9 cellular contexts compared by ENCODE assay signal in genomic region chr2:54999182-54999581, GRCh38. TPM values are rescaled to one million over a fixed set of nuclear protein-coding genes. Genes with fewer than 3 reads are reported as not detected.
A peak's percentile ranks its signal among the peaks of the same experiment; 100 is the strongest.
DNase-seq lines count a peak whose midpoint lies in the region; ATAC-seq, FAIRE-seq and TF ChIP-seq lines count a peak whose summit lies in the region.
"Had no signal": no experiment of that assay in that cellular context is flagged by ENCODE, and none has a peak within 500 bp of the region (broad histone marks: within the 10 kb centered on the region; RNA-seq: fewer than 3 reads in every experiment).

No MANE protein-coding gene starts in this region.

- no peak overlapping the region for H2BK5ac ChIP-seq in trophoblast cell (ENCODE audit: low read depth, low read length, poor library complexity)

- FAIRE-seq in GM12878 (lab: Jason Lieb, UNC), result no peak

- H2AK5ac ChIP-seq in trophoblast cell (ENCODE audit: low read length), result no peak overlapping the region

- TF ChIP-seq CTCF in GM10266 (IDR thresholded peaks at IDR 0.05; ENCODE audit: control insufficient read depth, insufficient read depth, low read depth, missing control alignments) (no peak), GM12878 (IDR thresholded peaks at IDR 0.05 in 2 of 3, conservative IDR thresholded peaks at IDR 0.05 in 1 of 3; ENCODE audit: control insufficient read depth in 2 of 3, extremely low read depth in 1 of 3, insufficient read depth in 1 of 3, low read depth in 3 of 3, low read length in 3 of 3) (no peak)

- no peak overlapping the region for H4K91ac ChIP-seq in trophoblast cell (ENCODE audit: low read depth, low read length)

- H2BK12ac ChIP-seq in trophoblast cell (ENCODE audit: low read length), result no peak overlapping the region

- H3K23ac ChIP-seq in trophoblast cell (ENCODE audit: low read length), result no peak overlapping the region

- H3K4me2 ChIP-seq in GM12878 (ENCODE audit: control insufficient read depth, insufficient read depth) (peak overlapping the region; percentile 71), trophoblast cell (ENCODE audit: low read length) (no peak overlapping the region)

- H3K36me3 ChIP-seq in GM12878 (ENCODE audit: control insufficient read depth in 2 of 2, insufficient read depth in 2 of 2, low read length in 1 of 2) (no peaks in the 10 kb centered on the region), trophoblast cell (ENCODE audit: control insufficient read depth in 1 of 2, insufficient read depth in 2 of 2, low read length in 2 of 2) (peaks cover 0 to 1% of the 10 kb centered on the region in 2 experiments)

- H3K79me2 ChIP-seq in GM12878 (ENCODE audit: control insufficient read depth, insufficient read depth, low read length) (peaks cover 78% of the 10 kb centered on the region), trophoblast cell (ENCODE audit: control insufficient read depth, insufficient read depth, low read length, poor library complexity) (peaks cover 3% of the 10 kb centered on the region)

- TF ChIP-seq EP300 in GM12878 (IDR thresholded peaks at IDR 0.05; ENCODE audit: borderline replicate concordance in 1 of 2, control insufficient read depth in 1 of 2, low read depth in 2 of 2, low read length in 2 of 2), result 0 out of 4 replicates have a peak, but pooled peaks of 1 of the 2 experiments have one; percentile 10

- H3K27me3 ChIP-seq in GM12878 (replicated peaks in 1 of 2; ENCODE audit: control insufficient read depth in 2 of 2, insufficient read depth in 2 of 2, low read length in 1 of 2) (no peaks in the 10 kb centered on the region), trophoblast cell (ENCODE audit: insufficient read depth, low read length) (no peaks in the 10 kb centered on the region)

- H2AFZ ChIP-seq in GM12878 (ENCODE audit: control insufficient read depth, low read depth, low read length) (no peak overlapping the region), trophoblast cell (ENCODE audit: insufficient read depth, low read length, poor library complexity) (no peak overlapping the region)

- H4K12ac ChIP-seq in trophoblast cell (ENCODE audit: low read depth, low read length), result no peak overlapping the region

- H3K4me1 ChIP-seq in GM12878 (ENCODE audit: control insufficient read depth, insufficient read depth, low read length) (peaks cover 18% of the 10 kb centered on the region; the same call in 1 of the 2 replicates), trophoblast cell (ENCODE audit: control insufficient read depth in 1 of 2, insufficient read depth in 2 of 2, low read length in 2 of 2) (peaks cover 0 to 2% of the 10 kb centered on the region in 2 experiments)

- intact Hi-C loops in GM12878 (cut with micrococcal nuclease; ENCODE audit: unreplicated experiment), result no loop called here

- no peak overlapping the region for H2BK120ac ChIP-seq in trophoblast cell (ENCODE audit: insufficient read depth, low read length, poor library complexity)

- H4K8ac ChIP-seq in trophoblast cell (ENCODE audit: low read depth, low read length), result no peak overlapping the region

- DNase-seq in GM10266 (ENCODE audit: extremely low spot score) (peak; percentile 17), NAMALWA (ENCODE audit: low spot score) (peak; percentile 65), GM12878 (ENCODE audit: low read depth, low spot score) (no peak), trophoblast cell (peak; percentile 33 to 69)
- DNase-seq in stimulated activated naive CD8-positive, alpha-beta T cell treated with anti-CD3 and anti-CD28 coated beads, Interleukin-15, Interleukin-2, amounts not matched to agents 100 U/mL and 50 U/mL, for 24 hours, result no peak
- DNase-seq in activated effector memory CD4-positive, alpha-beta T cell treated with anti-CD3 and anti-CD28 coated beads, Interleukin-2, amount 50 U/mL, for 16 hours, result no peak
- DNase-seq: effector CD8-positive, alpha-beta T cell had no signal

- no peak overlapping the region for H3K14ac ChIP-seq in trophoblast cell (ENCODE audit: low read length)

- H3K79me1 ChIP-seq in trophoblast cell (ENCODE audit: low read length), result no peaks in the 10 kb centered on the region

- RAD21 ChIA-PET in GM12878 (lab: Charles Lee; ENCODE audit: unreplicated experiment), result interaction anchor here (1.1 to 1.8 kb wide), 10 partner anchors 11 to 520 kb away, joined by 3 to 18 read pairs (median 6); partner anchors contain the start of genes CFAP36 and RTN4

- no TSS peak for BruUV-seq in GM12878 (replicated peaks; lab: Mats Ljungman, UMichigan)

- no peak overlapping the region for H3K18ac ChIP-seq in trophoblast cell (ENCODE audit: low read length)

- H4K20me1 ChIP-seq in GM12878 (ENCODE audit: control insufficient read depth, insufficient read depth), result no peaks in the 10 kb centered on the region

- H3K9ac ChIP-seq in GM12878 (ENCODE audit: control insufficient read depth, insufficient read depth, low read length) (no peak overlapping the region), trophoblast cell (ENCODE audit: low read length) (no peak overlapping the region)

- 45% methylated on average over 3 of the region's 3 CpGs for WGBS in GM12878 (ENCODE audit: insufficient coverage, insufficient replicate concordance, low lambda C conversion rate, missing lambda C conversion rate)
- no CpG with 5 or more reads among the region's 3 CpGs for WGBS in trophoblast cell (ENCODE audit: extremely low coverage, insufficient coverage, insufficient read length)

- no peak for TF ChIP-seq RAD21 in GM12878 (IDR thresholded peaks at IDR 0.05; ENCODE audit: insufficient read depth, low read depth, low read length)

- ATAC-seq in GM12878 (peak; percentile 61), GM19328 (IDR thresholded peaks at IDR 0.05; ENCODE audit: unreplicated experiment) (no peak), GM18873 (IDR thresholded peaks at IDR 0.05; ENCODE audit: low FRiP score, unreplicated experiment) (no peak)
- no peak for ATAC-seq in stimulated activated naive CD8-positive, alpha-beta T cell treated with anti-CD3 and anti-CD28 coated beads, Interleukin-15, Interleukin-2, amounts not matched to agents 100 U/mL and 50 U/mL, for 24 hours

- CTCF ChIA-PET in GM12878 (lab: Yijun Ruan, JAX), result interaction anchor here (0.5 to 1.6 kb wide), 11 partner anchors 10 to 285 kb away, joined by 3 to 9 read pairs (median 3); no protein-coding TSS in a partner anchor

- H3K27ac ChIP-seq in GM12878 (ENCODE audit: control insufficient read depth, insufficient read depth), result peak overlapping the region; percentile 1; the same call in 1 of the 2 replicates
- H3K27ac ChIP-seq in trophoblast cell (ENCODE audit: low read depth, low read length), result no peak overlapping the region

- no peak overlapping the region for H3K4ac ChIP-seq in trophoblast cell (ENCODE audit: low read depth, low read length)

- peak overlapping the region; percentile 45; the same call in 1 of the 2 replicates for H3K4me3 ChIP-seq in GM12878
- H3K4me3 ChIP-seq in trophoblast cell (ENCODE audit: low read depth, low read length), result no peak overlapping the region

- no peak for TF ChIP-seq POLR2A in GM12878 (IDR thresholded peaks at IDR 0.05; ENCODE audit: low read depth, low read length)

- POLR2A ChIA-PET in GM12878 (lab: Charles Lee), result interaction anchor here (1.0 to 1.4 kb wide), 5 partner anchors 9 to 619 kb away, joined by 3 to 5 read pairs (median 3); no protein-coding TSS in a partner anchor

- in situ Hi-C loops in GM12878 (cut with MboI), result no loop called here

- SMC1A ChIA-PET in GM12878 (lab: Charles Lee; ENCODE audit: uncharacterized antibody, unreplicated experiment), result interaction anchor here (0.7 to 2.3 kb wide), 16 partner anchors 9 to 174 kb away, joined by 3 to 28 read pairs (median 4); no protein-coding TSS in a partner anchor

- H3K9me3 ChIP-seq in GM12878 (replicated peaks; ENCODE audit: control insufficient read depth, insufficient read depth, low read length), result no peaks in the 10 kb centered on the region
- no peaks in the 10 kb centered on the region for H3K9me3 ChIP-seq in trophoblast cell (ENCODE audit: insufficient read depth, low read depth, low read length)

TF ChIP-seq in GM12878, 131 proteins besides CTCF, POLR2A, EP300 and RAD21 (continues in another document):
- TF ChIP-seq MEF2A (IDR thresholded peaks at IDR 0.05; ENCODE audit: insufficient read depth, low read depth, low read length) (peak; percentile 72), IKZF2 (IDR thresholded peaks at IDR 0.05) (peak in 1 of 2 experiments; percentile 16; a peak in 2 of 4 replicates), NRF1 (conservative IDR thresholded peaks at IDR 0.05; ENCODE audit: low read depth, low read length) (no peak), MXI1 (IDR thresholded peaks at IDR 0.05; ENCODE audit: low read depth, low read length) (0 out of 2 replicates have a peak, but pooled peaks have one; percentile 50), MEF2B (IDR thresholded peaks at IDR 0.05; ENCODE audit: partially characterized antibody, poor library complexity, severe bottlenecking) (peak; percentile 53)

RNA-seq across cellular contexts. Expression of gene RTN4, which starts 51.1 kb away (rescaled TPM):
- total RNA-seq in GM12878 (2013; cell fraction: nucleolus; rRNA removed), result 114 and 117 TPM in 2 replicates
- 55.5 and 56.0 TPM in 2 replicates for total RNA-seq in GM12878 (2014; rRNA removed)
- 65.5 and 69.7 TPM in 2 replicates for total RNA-seq in GM12878 (2014; rRNA removed; fragmentation: Illumina TruSeq; extraction: Trizol)
- 133 TPM in 2 replicates for total RNA-seq in GM12878 (2021)
- 56.1 TPM for polyA plus RNA-seq in GM12878 (2011; ENCODE audit: low read depth)
- 94.3 and 135 TPM in 2 replicates for polyA plus RNA-seq in GM12878 (2011; rRNA removed)
- 31.6 and 46.1 TPM in 2 replicates for polyA plus RNA-seq in GM12878 (2011; cell fraction: cytosol; rRNA removed)
- polyA plus RNA-seq in GM12878 (2011; cell fraction: nucleus; rRNA removed), result 43.0 and 55.6 TPM in 2 replicates
- polyA plus RNA-seq in GM12878 (2012), result 94.6 and 95.7 TPM in 2 replicates
- 130 and 166 TPM in 2 replicates for polyA plus RNA-seq in GM12878 (2014; fragmentation: Illumina TruSeq; extraction: Trizol)
- 100 to 1,000 TPM in 1 of 2 experiments, 10 to 100 TPM in 1; 68.0 to 112 TPM for polyA plus RNA-seq in GM12878 (2014; fragmentation: Nextera tagmentation; extraction: Ambion mirVana)
- 71.2 and 72.6 TPM in 2 replicates for polyA plus RNA-seq in GM12878 (2014; rRNA removed)
- 10 to 100 TPM; 78.4 to 88.1 TPM for polyA plus RNA-seq in GM12878 (2016; fragmentation: Nextera tagmentation; extraction: Ambion mirVana)
- 50.2 and 64.6 TPM in 2 replicates for polyA minus RNA-seq in GM12878 (2011; rRNA and poly(A)+ RNA removed)
- 23.1 and 32.0 TPM in 2 replicates for polyA minus RNA-seq in GM12878 (2011; cell fraction: cytosol; rRNA and poly(A)+ RNA removed)
- 25.6 and 43.1 TPM in 2 replicates for polyA minus RNA-seq in GM12878 (2011; cell fraction: nucleus; rRNA and poly(A)+ RNA removed)
- polyA plus RNA-seq in trophoblast cell (2013), result 687 and 700 TPM in 2 replicates

Comparison
In these comparisons a context has a peak if more than half of its experiments do, and no peak if none do; other contexts are left out.
1. DNase-seq: peak in GM10266 (single experiment), NAMALWA (single experiment) and trophoblast cell (2 of 2); none in GM12878 (single experiment), stimulated activated naive CD8-positive, alpha-beta T cell treated with anti-CD3 and anti-CD28 coated beads, Interleukin-15, Interleukin-2, amounts not matched to agents 100 U/mL and 50 U/mL, for 24 hours (single experiment) and activated effector memory CD4-positive, alpha-beta T cell treated with anti-CD3 and anti-CD28 coated beads, Interleukin-2, amount 50 U/mL, for 16 hours (single experiment).